In genomic region chr12:25313591-25313990, GRCh38 we compare ENCODE assay signal across 21 cellular contexts.
"Had no signal": no experiment of that assay in that cellular context is flagged by ENCODE, and none has a peak within 500 bp of the region (broad histone marks: within the 10 kb centered on the region; RNA-seq: fewer than 3 reads in every experiment).

No MANE protein-coding gene starts in this region.

- H3K4me3 ChIP-seq: hepatocyte, lower lobe of right lung, spleen had no signal

- DNase-seq: activated CD4-positive, alpha-beta memory T cell treated with anti-CD3 and anti-CD28 coated beads for 36 hours; activated CD4-positive, alpha-beta T cell treated with anti-CD3 and anti-CD28 coated beads for 4 hours; activated naive CD4-positive, alpha-beta T cell; activated naive CD8-positive, alpha-beta T cell treated with anti-CD3 and anti-CD28 coated beads for 36 hours; activated T-cell treated with anti-CD3 and anti-CD28 coated beads for 4 hours; amygdala; brain microvascular endothelial cell; effector CD8-positive, alpha-beta T cell; islet precursor cell; lower lobe of right lung; spleen; stimulated activated CD4-positive, alpha-beta T cell treated with anti-CD3 and anti-CD28 coated beads, Interleukin-4, amount 100 ng/mL, for 4 hours; stimulated activated naive B cell treated with anti-CD40 and anti-IgM and Interleukin-4, amounts not matched to agents 10 μg/mL and 1 μg/mL and 100 μg/mL, for 72 hours had no signal

- H3K27ac ChIP-seq: brain microvascular endothelial cell, hepatocyte, lower lobe of right lung, parathyroid adenoma, spleen had no signal

- H3K4me2 ChIP-seq: hepatocyte had no signal

- ATAC-seq: esophagus mucosa; lower lobe of right lung; sciatic nerve; stimulated activated naive B cell treated with anti-CD40 and anti-IgM and Interleukin-4, amounts not matched to agents 10 μg/mL and 1 μg/mL and 100 μg/mL, for 72 hours; WTC11 had no signal

- H3K4me3 Mint-ChIP-seq: activated CD4-positive, alpha-beta memory T cell treated with anti-CD3 and anti-CD28 coated beads for 36 hours; activated naive CD8-positive, alpha-beta T cell treated with anti-CD3 and anti-CD28 coated beads for 36 hours; dendritic cell treated with granulocyte-macrophage colony-stimulating factor and Interleukin-4, amounts not matched to agents 40 ng/mL and 50 ng/mL, for 4 days; mesothelial cell of epicardium; nephron; stimulated activated naive B cell treated with anti-CD40 and anti-IgM and Interleukin-4, amounts not matched to agents 10 μg/mL and 1 μg/mL and 100 μg/mL, for 72 hours; WTC11 had no signal

- H3K9me3 ChIP-seq: lower lobe of right lung, spleen had no signal

- H3K9ac ChIP-seq: parathyroid adenoma had no signal

- H3K27me3 ChIP-seq: brain microvascular endothelial cell, hepatocyte, spleen had no signal

- H3K4me1 Mint-ChIP-seq: WTC11 had no signal

- H3K9me3 Mint-ChIP-seq: activated CD4-positive, alpha-beta memory T cell treated with anti-CD3 and anti-CD28 coated beads for 36 hours; activated naive CD8-positive, alpha-beta T cell treated with anti-CD3 and anti-CD28 coated beads for 36 hours; dendritic cell treated with granulocyte-macrophage colony-stimulating factor and Interleukin-4, amounts not matched to agents 40 ng/mL and 50 ng/mL, for 4 days had no signal

- H3K36me3 ChIP-seq: brain microvascular endothelial cell, lower lobe of right lung, spleen had no signal

- H2AFZ ChIP-seq: hepatocyte, parathyroid adenoma had no signal

- H3K27ac Mint-ChIP-seq: activated CD4-positive, alpha-beta memory T cell treated with anti-CD3 and anti-CD28 coated beads for 36 hours; activated naive CD8-positive, alpha-beta T cell treated with anti-CD3 and anti-CD28 coated beads for 36 hours; dendritic cell treated with granulocyte-macrophage colony-stimulating factor and Interleukin-4, amounts not matched to agents 40 ng/mL and 50 ng/mL, for 4 days; mesothelial cell of epicardium; nephron; WTC11 had no signal

- H3K36me3 Mint-ChIP-seq: activated CD4-positive, alpha-beta memory T cell treated with anti-CD3 and anti-CD28 coated beads for 36 hours; activated naive CD8-positive, alpha-beta T cell treated with anti-CD3 and anti-CD28 coated beads for 36 hours; mesothelial cell of epicardium; WTC11 had no signal

- H3K4me1 ChIP-seq: lower lobe of right lung, parathyroid adenoma, spleen had no signal

- H3K27me3 Mint-ChIP-seq: activated CD4-positive, alpha-beta memory T cell treated with anti-CD3 and anti-CD28 coated beads for 36 hours; activated naive CD8-positive, alpha-beta T cell treated with anti-CD3 and anti-CD28 coated beads for 36 hours; dendritic cell treated with granulocyte-macrophage colony-stimulating factor and Interleukin-4, amounts not matched to agents 40 ng/mL and 50 ng/mL, for 4 days; stimulated activated naive B cell treated with anti-CD40 and anti-IgM and Interleukin-4, amounts not matched to agents 10 μg/mL and 1 μg/mL and 100 μg/mL, for 72 hours had no signal
